9 cellular contexts compared by ENCODE assay signal in the genomic region with DNA sequence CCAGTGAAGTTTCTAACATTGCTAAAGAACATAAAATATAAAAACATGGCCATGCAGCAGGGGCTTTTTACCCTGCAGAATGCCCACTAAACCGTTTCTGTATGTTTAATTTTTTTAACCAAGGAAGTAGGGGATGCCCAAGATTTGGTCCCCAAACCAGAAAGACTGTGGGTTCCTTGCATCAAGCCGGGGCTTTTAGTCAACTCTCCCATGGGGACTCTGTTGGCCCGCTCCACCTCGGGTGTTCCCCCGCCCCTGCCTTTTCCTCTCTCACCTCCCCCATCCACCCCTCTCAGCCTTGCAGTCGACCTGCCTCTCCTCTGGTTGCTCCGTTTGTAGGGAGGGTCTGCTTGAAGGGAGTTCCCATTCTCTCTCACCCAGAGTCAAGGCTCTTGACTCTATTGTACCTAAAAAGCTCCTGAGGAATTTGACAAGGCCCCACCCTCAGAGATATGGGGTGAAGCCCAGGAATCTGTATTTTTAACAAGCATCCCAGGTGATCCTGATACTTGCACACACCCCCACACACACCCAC.
DNase-seq lines count a peak whose midpoint lies in the region; ATAC-seq, FAIRE-seq and TF ChIP-seq lines count a peak whose summit lies in the region.
"Had no signal": no experiment of that assay in that cellular context is flagged by ENCODE, and none has a peak within 500 bp of the region (broad histone marks: within the 10 kb centered on the region; RNA-seq: fewer than 3 reads in every experiment).

No MANE protein-coding gene starts in this region.

- H3K9ac ChIP-seq in K562 (ENCODE audit: insufficient read depth in 1 of 2, low read depth in 2 of 2, low read length in 2 of 2), result peak overlapping the region in 1 of 2 experiments; percentile 53; a peak in 1 of 4 replicates

- H3K9me1 ChIP-seq in K562 (ENCODE audit: control insufficient read depth, insufficient read depth, low read length), result no peaks in the 10 kb centered on the region

- peak overlapping the region; percentile 58; the same call in 1 of the 2 replicates for H2AFZ ChIP-seq in K562 (ENCODE audit: low read depth, low read length)

- no peak for ATAC-seq in K562
- ATAC-seq in left ventricle myocardium superior, result no peak

- H3K4me3 ChIP-seq in K562, result no peak overlapping the region
- H3K4me3 ChIP-seq in HAP-1, result no peak overlapping the region

- no peak for TF ChIP-seq RAD21 in K562 (CRISPR knock-in tag; conservative IDR thresholded peaks at IDR 0.05 in 1 of 2, IDR thresholded peaks at IDR 0.05 in 1 of 2)

- no peak for TF ChIP-seq POLR2A in K562 (conservative IDR thresholded peaks at IDR 0.05)

- peak overlapping the region; percentile 61 for H3K4me3 Mint-ChIP-seq in T-helper 1 cell treated with Interleukin-12 subunit alpha and Interleukin-12 subunit beta and Interleukin-4 antibody, amounts not matched to agents 30 μg/mL and 1 μg/mL, for 36 hours
- H3K4me3 Mint-ChIP-seq: nephron had no signal

- in situ Hi-C loops in K562 (cut with MboI) (no loop called here), HAP-1 (cut with MboI; ENCODE audit: low sequenced_read_pairs) (no loop called here), ACHN (cut with HindIII; ENCODE audit: low pct_ligation_motif_present, low pct_unique_long_range_greater_than_20kb, low sequenced_read_pairs) (no loop called here)

- H3K36me3 ChIP-seq in K562 (ENCODE audit: control insufficient read depth, insufficient read depth, low read length) (no peaks in the 10 kb centered on the region), HAP-1 (replicated peaks) (no peaks in the 10 kb centered on the region)

- TF ChIP-seq CTCF in GM10248 (IDR thresholded peaks at IDR 0.05; ENCODE audit: control extremely low read depth, extremely low read depth, low read depth, missing control alignments) (no peak), K562 (IDR thresholded peaks at IDR 0.05 in 2 of 3, conservative IDR thresholded peaks at IDR 0.05 in 1 of 3; ENCODE audit: insufficient read depth in 2 of 3, low read depth in 1 of 3, low read length in 3 of 3) (no peak)

- no peak for TF ChIP-seq EP300 in K562 (IDR thresholded peaks at IDR 0.05; ENCODE audit: low read length)

- no peaks in the 10 kb centered on the region for H3K27me3 Mint-ChIP-seq in T-helper 1 cell treated with Interleukin-12 subunit alpha and Interleukin-12 subunit beta and Interleukin-4 antibody, amounts not matched to agents 30 μg/mL and 1 μg/mL, for 36 hours (ENCODE audit: low read depth)

- H3K27me3 ChIP-seq in K562 (ENCODE audit: control insufficient read depth in 2 of 2, insufficient read depth in 2 of 2, low read length in 2 of 2), result no peaks in the 10 kb centered on the region
- H3K27me3 ChIP-seq in HAP-1 (ENCODE audit: low read depth), result no peaks in the 10 kb centered on the region

- POLR2A ChIA-PET in GM10248 (lab: Yijun Ruan, JAX), result interaction anchor here (0.7 to 2.8 kb wide), 24 partner anchors 12 to 409 kb away, joined by 3 to 22 read pairs (median 4); partner anchors contain the start of gene IRF2BP2
- POLR2A ChIA-PET in K562 (lab: Yijun Ruan, JAX), result interaction anchor here (0.6 to 1.8 kb wide), 5 partner anchors 10 to 591 kb away, joined by 3 to 5 read pairs (median 3); no protein-coding TSS in a partner anchor

- H3K4me2 ChIP-seq in K562 (ENCODE audit: insufficient read depth, low read length), result peak overlapping the region; percentile 38

- no TSS peak for BruUV-seq in K562 (replicated peaks; lab: Mats Ljungman, UMichigan)

- DNase-seq in GM10248 (ENCODE audit: extremely low spot score) (peak; percentile 71), K562 (ENCODE audit: extremely low read depth in 1 of 4, low spot score in 3 of 4) (no peak), HAP-1 (ENCODE audit: low spot score in 2 of 2) (no peak), ACHN (no peak), left ventricle myocardium superior (no peak), SIG-M5 (lab: John Stamatoyannopoulos, UW) (no peak)
- peak; percentile 83 for DNase-seq in stimulated activated CD4-positive, alpha-beta T cell treated with anti-CD3 and anti-CD28 coated beads, Interleukin-1b, Interleukin-23, amount 100 ng/mL, for 48 hours

- H3K4me1 Mint-ChIP-seq in T-helper 1 cell treated with Interleukin-12 subunit alpha and Interleukin-12 subunit beta and Interleukin-4 antibody, amounts not matched to agents 30 μg/mL and 1 μg/mL, for 36 hours (ENCODE audit: low read depth), result peaks cover 77% of the 10 kb centered on the region

- H3K4me1 ChIP-seq in K562 (replicated peaks in 1 of 2; ENCODE audit: control insufficient read depth in 2 of 2, insufficient read depth in 2 of 2, low read length in 2 of 2) (peaks cover 11 to 17% of the 10 kb centered on the region in 2 experiments), HAP-1 (no peaks in the 10 kb centered on the region)

- H3K36me3 Mint-ChIP-seq in T-helper 1 cell treated with Interleukin-12 subunit alpha and Interleukin-12 subunit beta and Interleukin-4 antibody, amounts not matched to agents 30 μg/mL and 1 μg/mL, for 36 hours (ENCODE audit: low read depth), result peaks cover 31% of the 10 kb centered on the region

- no peak for FAIRE-seq in K562 (lab: Jason Lieb, UNC)

- H3K27ac ChIP-seq in K562 (ENCODE audit: extremely low read depth, low read depth, low read length), result peak overlapping the region; percentile 42; the same call in 2 of the 3 replicates

- CTCF ChIA-PET in GM10248 (lab: Yijun Ruan, JAX) (interaction anchor here (1.0 to 1.9 kb wide), 11 partner anchors 14 to 512 kb away, joined by 3 to 6 read pairs (median 5); no protein-coding TSS in a partner anchor), K562 (lab: Yijun Ruan, JAX; ENCODE audit: low intra/inter-chr PET ratio) (no interaction called here)

- H3K9me3 Mint-ChIP-seq in T-helper 1 cell treated with Interleukin-12 subunit alpha and Interleukin-12 subunit beta and Interleukin-4 antibody, amounts not matched to agents 30 μg/mL and 1 μg/mL, for 36 hours, result peaks cover 13% of the 10 kb centered on the region

- intact Hi-C loops in K562 (cut with micrococcal nuclease) (no loop called here), left ventricle myocardium superior (cut with micrococcal nuclease) (no loop called here)

- H4K20me1 ChIP-seq in K562 (replicated peaks; ENCODE audit: control insufficient read depth, insufficient read depth, low read length), result no peaks in the 10 kb centered on the region

- 30% methylated on average over 7 of the region's 7 CpGs for WGBS in K562 (ENCODE audit: insufficient coverage, low coverage, missing lambda C conversion rate)

- no peaks in the 10 kb centered on the region for H3K9me3 ChIP-seq in K562 (replicated peaks; ENCODE audit: control insufficient read depth, insufficient read depth, low read depth, low read length)
- 0 out of 2 replicates have a peak, but pooled peaks cover 3% of the 10 kb centered on the region for H3K9me3 ChIP-seq in HAP-1

- peak overlapping the region; percentile 89 for H3K27ac Mint-ChIP-seq in T-helper 1 cell treated with Interleukin-12 subunit alpha and Interleukin-12 subunit beta and Interleukin-4 antibody, amounts not matched to agents 30 μg/mL and 1 μg/mL, for 36 hours

- no peaks in the 10 kb centered on the region for H3K79me2 ChIP-seq in K562 (ENCODE audit: control insufficient read depth, insufficient read depth, low read length)

TF ChIP-seq in K562, 482 proteins besides CTCF, POLR2A, EP300 and RAD21:
- TF ChIP-seq, protein P1, sequence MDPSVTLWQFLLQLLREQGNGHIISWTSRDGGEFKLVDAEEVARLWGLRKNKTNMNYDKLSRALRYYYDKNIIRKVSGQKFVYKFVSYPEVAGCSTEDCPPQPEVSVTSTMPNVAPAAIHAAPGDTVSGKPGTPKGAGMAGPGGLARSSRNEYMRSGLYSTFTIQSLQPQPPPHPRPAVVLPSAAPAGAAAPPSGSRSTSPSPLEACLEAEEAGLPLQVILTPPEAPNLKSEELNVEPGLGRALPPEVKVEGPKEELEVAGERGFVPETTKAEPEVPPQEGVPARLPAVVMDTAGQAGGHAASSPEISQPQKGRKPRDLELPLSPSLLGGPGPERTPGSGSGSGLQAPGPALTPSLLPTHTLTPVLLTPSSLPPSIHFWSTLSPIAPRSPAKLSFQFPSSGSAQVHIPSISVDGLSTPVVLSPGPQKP (CRISPR knock-in tag; IDR thresholded peaks at IDR 0.05), result no peak
- peak; percentile 18 for TF ChIP-seq E2F8 (IDR thresholded peaks at IDR 0.05; ENCODE audit: low read depth, partially characterized antibody)

Comparison
In these comparisons a context has a peak if more than half of its experiments do, and no peak if none do; other contexts are left out.
1. DNase-seq: peak in GM10248 (single experiment) and stimulated activated CD4-positive, alpha-beta T cell treated with anti-CD3 and anti-CD28 coated beads, Interleukin-1b, Interleukin-23, amount 100 ng/mL, for 48 hours (single experiment); none in K562 (0 of 4), HAP-1 (0 of 2), ACHN (single experiment), left ventricle myocardium superior (single experiment) and SIG-M5 (single experiment).